In genomic region chr9:129481824-129482511, GRCh38 we compare ENCODE assay signal across 8 cellular contexts.
DNase-seq lines count a peak whose midpoint lies in the region; ATAC-seq and TF ChIP-seq lines count a peak whose summit lies in the region.

No MANE protein-coding gene starts in this region.

- no peaks in the 10 kb centered on the region for H3K79me2 ChIP-seq in neural progenitor cell (ENCODE audit: low read depth)

- no peaks in the 10 kb centered on the region for H3K27me3 ChIP-seq in Caco-2 (replicated peaks; ENCODE audit: control insufficient read depth, insufficient read depth, low read length)
- no peaks in the 10 kb centered on the region for H3K27me3 ChIP-seq in esophagus squamous epithelium
- peaks cover 29% of the 10 kb centered on the region for H3K27me3 ChIP-seq in neural progenitor cell

- WGBS in esophagus squamous epithelium, 2 donors: 2 to 15% methylated on average over 10 to 35 of the region's 54 CpGs

- TF ChIP-seq CTCF in Caco-2 (IDR thresholded peaks at IDR 0.05; ENCODE audit: insufficient read depth in 1 of 2, low read depth in 1 of 2, low read length in 1 of 2, severe bottlenecking in 1 of 2, unreplicated experiment in 1 of 2): peak in 1 of 2 experiments; percentile 10
- TF ChIP-seq CTCF in RWPE1 (conservative IDR thresholded peaks at IDR 0.05; ENCODE audit: low read depth): no peak; the same call in 1 of the 2 replicates
- TF ChIP-seq CTCF in esophagus squamous epithelium (IDR thresholded peaks at IDR 0.05): peak in 3 of 6 experiments; percentile 8 to 35 (median 30)
- peak; percentile 25 for TF ChIP-seq CTCF in neural progenitor cell (IDR thresholded peaks at IDR 0.05)
- no peak for TF ChIP-seq CTCF in endothelial cell (IDR thresholded peaks at IDR 0.05; ENCODE audit: unreplicated experiment)
- TF ChIP-seq CTCF in GM10248 (IDR thresholded peaks at IDR 0.05; ENCODE audit: control extremely low read depth, extremely low read depth, low read depth, missing control alignments): no peak

- H3K4me3 Mint-ChIP-seq in Caco-2 (ENCODE audit: unreplicated experiment) (peak overlapping the region; percentile 82), neural progenitor cell (peak overlapping the region; percentile 76), endothelial cell (ENCODE audit: unreplicated experiment) (no peak overlapping the region)

- H3K27ac Mint-ChIP-seq in Caco-2 (ENCODE audit: unreplicated experiment): peak overlapping the region; percentile 92
- H3K27ac Mint-ChIP-seq in neural progenitor cell: peak overlapping the region; percentile 89
- no peak overlapping the region for H3K27ac Mint-ChIP-seq in endothelial cell (ENCODE audit: unreplicated experiment)

- intact Hi-C loops in Caco-2 (cut with micrococcal nuclease; ENCODE audit: unreplicated experiment) (loop anchor here (2.0 kb wide), 1 partner anchor 147 kb away; no protein-coding TSS in a partner anchor), esophagus squamous epithelium (cut with DNase I) (loop anchor here (10.0 kb wide), 1 partner anchor 337 kb away; no protein-coding TSS in a partner anchor)

- H3K27ac ChIP-seq in RWPE1 (peak overlapping the region; percentile 100), esophagus squamous epithelium (peak overlapping the region; percentile 97 to 100 (median 98)), neural progenitor cell (no peak overlapping the region)

- peaks cover 68% of the 10 kb centered on the region for H3K4me1 Mint-ChIP-seq in Caco-2 (ENCODE audit: low read depth, unreplicated experiment)
- peaks cover 78% of the 10 kb centered on the region for H3K4me1 Mint-ChIP-seq in neural progenitor cell
- peaks cover 58% of the 10 kb centered on the region for H3K4me1 Mint-ChIP-seq in endothelial cell (ENCODE audit: unreplicated experiment)

- H3K4me3 ChIP-seq in Caco-2 (ENCODE audit: low read depth, low read length) (peak overlapping the region; percentile 36), esophagus squamous epithelium (peak overlapping the region; percentile 41 to 80 (median 64)), neural progenitor cell (peak overlapping the region; percentile 63)

- H3K9me3 Mint-ChIP-seq in Caco-2 (ENCODE audit: unreplicated experiment): no peaks in the 10 kb centered on the region
- H3K9me3 Mint-ChIP-seq in neural progenitor cell: no peaks in the 10 kb centered on the region
- no peaks in the 10 kb centered on the region for H3K9me3 Mint-ChIP-seq in endothelial cell (ENCODE audit: unreplicated experiment)

- H3K4me1 ChIP-seq in Caco-2 (peaks cover 76% of the 10 kb centered on the region), esophagus squamous epithelium (peaks cover 41 to 83% (median 58%) of the 10 kb centered on the region in 3 donors), neural progenitor cell (peaks cover 45% of the 10 kb centered on the region)

- in situ Hi-C loops in G401 (cut with HindIII; ENCODE audit: low sequenced_read_pairs): no loop called here

- H3K36me3 ChIP-seq in Caco-2 (ENCODE audit: control insufficient read depth, insufficient read depth, low read length) (no peaks in the 10 kb centered on the region; the same call in 1 of the 2 replicates), esophagus squamous epithelium (no peaks in the 10 kb centered on the region), neural progenitor cell (no peaks in the 10 kb centered on the region)

- DNase-seq in Caco-2 (peak in 1 of 2 experiments; percentile 43), RWPE1 (ENCODE audit: low spot score) (no peak), esophagus squamous epithelium (lab: John Stamatoyannopoulos, UW) (no peak), neural progenitor cell (ENCODE audit: low spot score) (peak; percentile 48), endothelial cell (ENCODE audit: low spot score) (no peak), G401 (ENCODE audit: low spot score) (no peak), GM10248 (ENCODE audit: extremely low spot score) (no peak)

- H2AFZ ChIP-seq in neural progenitor cell (replicated peaks): no peak overlapping the region

- H3K9me3 ChIP-seq in Caco-2 (no peaks in the 10 kb centered on the region), esophagus squamous epithelium (no peaks in the 10 kb centered on the region), neural progenitor cell (ENCODE audit: low read depth) (no peaks in the 10 kb centered on the region)

- H3K9ac ChIP-seq in neural progenitor cell: no peak overlapping the region

- peaks cover 14% of the 10 kb centered on the region for H3K36me3 Mint-ChIP-seq in Caco-2 (ENCODE audit: insufficient read depth, unreplicated experiment)
- H3K36me3 Mint-ChIP-seq in neural progenitor cell: no peaks in the 10 kb centered on the region
- H3K36me3 Mint-ChIP-seq in endothelial cell (ENCODE audit: low read depth, unreplicated experiment): peaks cover 6% of the 10 kb centered on the region

- CTCF ChIA-PET in Caco-2 (lab: Charles Lee) (interaction anchor here (0.6 to 1.0 kb wide), 4 partner anchors 14 to 92 kb away, joined by 3 to 5 read pairs (median 4); no protein-coding TSS in a partner anchor), RWPE1 (lab: Yijun Ruan, JAX) (interaction anchor here (0.5 to 1.5 kb wide), 4 partner anchors 13 to 143 kb away, joined by 3 to 10 read pairs (median 6); no protein-coding TSS in a partner anchor), GM10248 (lab: Yijun Ruan, JAX) (interaction anchor here (1.4 kb wide), 1 partner anchor 9 kb away, joined by 4 read pairs; no protein-coding TSS in a partner anchor)

- peak overlapping the region; percentile 100 for H3K4me2 ChIP-seq in neural progenitor cell

- POLR2A ChIA-PET in Caco-2 (lab: Charles Lee): interaction anchor here (0.6 to 3.1 kb wide), 6 partner anchors 11 to 445 kb away, joined by 3 to 32 read pairs (median 8); partner anchors contain the start of gene IER5L
- POLR2A ChIA-PET in RWPE1 (lab: Yijun Ruan, JAX; ENCODE audit: low non-redundant PET): interaction anchor here (1.1 to 1.9 kb wide), 2 partner anchors 21 to 99 kb away, joined by 5 to 12 read pairs; no protein-coding TSS in a partner anchor
- POLR2A ChIA-PET in GM10248 (lab: Yijun Ruan, JAX): interaction anchor here (0.6 to 0.7 kb wide), 3 partner anchors 20 to 1190 kb away, joined by 3 to 10 read pairs (median 4); no protein-coding TSS in a partner anchor

- TF ChIP-seq POLR2A in esophagus squamous epithelium (IDR thresholded peaks at IDR 0.05): no peak

- no peaks in the 10 kb centered on the region for H4K20me1 ChIP-seq in neural progenitor cell (ENCODE audit: low read depth)

- H3K27me3 Mint-ChIP-seq in Caco-2 (ENCODE audit: insufficient read depth, unreplicated experiment): no peaks in the 10 kb centered on the region
- peaks cover 6% of the 10 kb centered on the region for H3K27me3 Mint-ChIP-seq in neural progenitor cell (ENCODE audit: insufficient read depth, low read depth)
- peaks cover 15% of the 10 kb centered on the region for H3K27me3 Mint-ChIP-seq in endothelial cell (ENCODE audit: unreplicated experiment)

- TSS peak; percentile 24 for BruUV-seq in Caco-2 (replicated peaks; lab: Mats Ljungman, UMichigan)

- ATAC-seq in HG02623 (IDR thresholded peaks at IDR 0.05; ENCODE audit: unreplicated experiment): no peak

- H3F3A ChIP-seq in neural progenitor cell (ENCODE audit: low read depth): peaks cover 49% of the 10 kb centered on the region
